In the genomic region with DNA sequence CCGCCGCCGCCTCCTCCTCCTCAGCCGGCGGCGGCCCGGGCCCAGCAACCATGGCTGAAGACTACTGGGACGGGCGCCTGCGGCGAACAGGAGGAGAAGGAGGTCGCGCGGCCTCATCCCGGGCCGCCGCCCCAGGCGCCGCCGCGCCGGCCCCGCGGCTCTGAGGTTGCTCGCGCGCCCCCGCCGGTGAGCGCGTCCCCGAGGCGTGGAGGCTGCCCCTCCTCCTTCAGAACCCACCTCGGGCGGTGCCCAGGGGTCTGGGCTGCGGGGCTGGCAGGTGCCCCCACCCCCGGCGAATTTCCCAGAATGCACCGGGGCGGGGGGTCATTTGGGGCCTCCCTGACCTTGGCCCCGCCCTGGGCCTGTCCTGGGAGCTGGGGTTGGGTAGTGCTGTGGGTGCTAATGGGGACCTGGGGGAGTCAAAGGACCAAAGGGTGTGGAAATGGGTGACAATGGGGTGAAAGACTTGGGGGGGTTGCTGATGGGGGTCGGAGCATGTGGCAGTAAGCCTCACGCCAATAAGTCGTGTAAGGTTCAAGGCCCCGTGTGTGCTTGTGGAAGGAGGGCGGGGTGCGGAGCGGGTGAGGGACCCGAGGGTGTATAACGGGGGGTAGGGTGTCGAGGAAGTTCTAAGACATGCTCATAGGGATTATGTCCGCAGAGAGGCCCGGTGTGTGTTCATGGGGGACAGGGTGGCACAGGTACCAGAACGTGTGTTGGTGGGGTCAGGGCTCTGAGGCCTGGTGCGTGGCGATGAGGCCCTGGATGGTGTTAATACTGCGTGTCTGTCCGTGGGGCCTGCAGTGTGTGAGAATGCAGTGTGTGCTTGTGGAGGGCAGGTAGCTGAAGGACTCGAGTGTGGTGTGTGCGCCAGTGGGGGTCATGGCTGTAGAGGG, we compare ENCODE assay signal across 8 cellular contexts. TPM values are rescaled to one million over a fixed set of nuclear protein-coding genes. Genes with fewer than 3 reads are reported as not detected.
A peak's percentile ranks its signal among the peaks of the same experiment; 100 is the strongest.
DNase-seq lines count a peak whose midpoint lies in the region; ATAC-seq and TF ChIP-seq lines count a peak whose summit lies in the region.

No MANE protein-coding gene starts in this region.

- no peaks in the 10 kb centered on the region for H3K9me3 Mint-ChIP-seq in stimulated activated naive CD8-positive, alpha-beta T cell treated with anti-CD3 and anti-CD28 coated beads, Interleukin-15, amount 100 ng/mL, for 72 hours

- H3K9me3 ChIP-seq in effector memory CD4-positive, alpha-beta T cell (ENCODE audit: control insufficient read depth, low read length), result no peaks in the 10 kb centered on the region
- H3K9me3 ChIP-seq in mucosa of descending colon, result no peaks in the 10 kb centered on the region

- peak overlapping the region; percentile 98 for H3K27ac ChIP-seq in effector memory CD4-positive, alpha-beta T cell (ENCODE audit: insufficient read depth, low read length, poor library complexity, severe bottlenecking)

- H3K27ac Mint-ChIP-seq in stimulated activated naive CD8-positive, alpha-beta T cell treated with anti-CD3 and anti-CD28 coated beads, Interleukin-15, amount 100 ng/mL, for 72 hours, result peak overlapping the region; percentile 94 to 97

- H3K27me3 ChIP-seq in effector memory CD4-positive, alpha-beta T cell (replicated peaks; ENCODE audit: control insufficient read depth, insufficient read depth, low read length, poor library complexity, severe bottlenecking), result no peaks in the 10 kb centered on the region

- H3K4me3 Mint-ChIP-seq in stimulated activated naive CD8-positive, alpha-beta T cell treated with anti-CD3 and anti-CD28 coated beads, Interleukin-15, amount 100 ng/mL, for 72 hours, result peak overlapping the region; percentile 93 to 94

- peak overlapping the region; percentile 84 for H3K4me3 ChIP-seq in effector memory CD4-positive, alpha-beta T cell (ENCODE audit: insufficient read depth, low read depth, low read length, poor library complexity, severe bottlenecking)
- H3K4me3 ChIP-seq in mucosa of descending colon, result peak overlapping the region; percentile 83

- intact Hi-C loops in mucosa of descending colon (cut with DNase I, micrococcal nuclease), result no loop called here

- H3K4me1 Mint-ChIP-seq in stimulated activated naive CD8-positive, alpha-beta T cell treated with anti-CD3 and anti-CD28 coated beads, Interleukin-15, amount 100 ng/mL, for 72 hours, result peaks cover 55% of the 10 kb centered on the region

- TF ChIP-seq CTCF in mucosa of descending colon (IDR thresholded peaks at IDR 0.05), result no peak

- H3K4me1 ChIP-seq in effector memory CD4-positive, alpha-beta T cell (ENCODE audit: control insufficient read depth, insufficient read depth, low read length, poor library complexity, severe bottlenecking), result peaks cover 27% of the 10 kb centered on the region
- peaks cover 4% of the 10 kb centered on the region for H3K4me1 ChIP-seq in mucosa of descending colon (ENCODE audit: low read depth)

- no peaks in the 10 kb centered on the region for H3K27me3 Mint-ChIP-seq in stimulated activated naive CD8-positive, alpha-beta T cell treated with anti-CD3 and anti-CD28 coated beads, Interleukin-15, amount 100 ng/mL, for 72 hours

- peak; percentile 5 for ATAC-seq in mucosa of descending colon
- no peak for ATAC-seq in stimulated activated naive CD8-positive, alpha-beta T cell treated with anti-CD3 and anti-CD28 coated beads, Interleukin-15, amount 100 ng/mL, for 72 hours
- ATAC-seq in HG03108 (IDR thresholded peaks at IDR 0.05; ENCODE audit: unreplicated experiment), result no peak

- peak; percentile 44 for DNase-seq in CD1c-positive myeloid dendritic cell (ENCODE audit: extremely low spot score)
- DNase-seq in HT1080 (ENCODE audit: low read depth), result peak; percentile 25
- peak; percentile 11 to 23 for DNase-seq in activated CD4-positive, alpha-beta T cell treated with anti-CD3 and anti-CD28 coated beads, Interleukin-2, amount 50 U/mL, for 24 hours (ENCODE audit: low read depth in 1 of 2, low spot score in 1 of 2)
- DNase-seq in effector memory CD4-positive, alpha-beta T cell, result peak; percentile 9 to 41 (median 40)
- peak; percentile 63 to 83 (median 79) for DNase-seq in mucosa of descending colon
- DNase-seq in stimulated activated naive CD8-positive, alpha-beta T cell treated with anti-CD3 and anti-CD28 coated beads, Interleukin-15, amount 100 ng/mL, for 72 hours, result peak; percentile 27 to 50
- DNase-seq in NCI-H2107 (lab: John Stamatoyannopoulos, UW), result no peak

- H3K36me3 ChIP-seq in effector memory CD4-positive, alpha-beta T cell (ENCODE audit: control insufficient read depth, insufficient read depth, low read length), result peaks cover 24% of the 10 kb centered on the region
- H3K36me3 ChIP-seq in mucosa of descending colon (ENCODE audit: low read depth), result peaks cover 4% of the 10 kb centered on the region

RNA-seq across cellular contexts. Expression of a gene that starts 0.7 kb away (rescaled TPM):
- total RNA-seq in HT1080 (2014; rRNA removed; shearing (Covaris generic)), result 80.3 and 91.8 TPM in 2 replicates
- 106 and 120 TPM in 2 replicates for polyA plus RNA-seq in HT1080 (2015; cell fraction: cytosol; rRNA removed)
- polyA plus RNA-seq in HT1080 (2015; cell fraction: nucleus; rRNA removed), result 108 and 112 TPM in 2 replicates
- total RNA-seq in mucosa of descending colon, result 100 to 1,000 TPM in 2 of 3 donors, 10 to 100 TPM in 1; 81.9 to 111 (median 109) TPM

RNA-seq across cellular contexts. Expression of a gene that starts 13.6 kb away (rescaled TPM):
- 28.1 and 33.2 TPM in 2 replicates for total RNA-seq in HT1080 (2014; rRNA removed; shearing (Covaris generic))
- 44.5 and 45.1 TPM in 2 replicates for polyA plus RNA-seq in HT1080 (2015; cell fraction: cytosol; rRNA removed)
- 116 and 126 TPM in 2 replicates for polyA plus RNA-seq in HT1080 (2015; cell fraction: nucleus; rRNA removed)
- total RNA-seq in mucosa of descending colon, result 10 to 100 TPM; 23.9 to 51.6 (median 27.7) TPM

RNA-seq across cellular contexts. Expression of a gene that starts 25.5 kb away (rescaled TPM):
- total RNA-seq in HT1080 (2014; rRNA removed; shearing (Covaris generic)), result 172 and 212 TPM in 2 replicates
- 160 and 176 TPM in 2 replicates for polyA plus RNA-seq in HT1080 (2015; cell fraction: cytosol; rRNA removed)
- polyA plus RNA-seq in HT1080 (2015; cell fraction: nucleus; rRNA removed), result 462 and 466 TPM in 2 replicates
- total RNA-seq in mucosa of descending colon, result 100 to 1,000 TPM; 160 to 198 (median 172) TPM
